In genomic region chr3:97291901-97292300, GRCh38 we compare ENCODE assay signal across 22 cellular contexts.
DNase-seq lines count a peak whose midpoint lies in the region; ATAC-seq and TF ChIP-seq lines count a peak whose summit lies in the region.
"Had no signal": no experiment of that assay in that cellular context is flagged by ENCODE, and none has a peak within 500 bp of the region (broad histone marks: within the 10 kb centered on the region; RNA-seq: fewer than 3 reads in every experiment).

No MANE protein-coding gene starts in this region.

- H2AK5ac ChIP-seq in H9 (ENCODE audit: insufficient read length, low read length) (no peak overlapping the region), trophoblast cell (ENCODE audit: low read length) (no peak overlapping the region)

- H2AFZ ChIP-seq in H9 (ENCODE audit: low read length) (no peak overlapping the region), trophoblast cell (ENCODE audit: insufficient read depth, low read length, poor library complexity) (no peak overlapping the region)
- H2AFZ ChIP-seq: parathyroid adenoma had no signal

- H2BK15ac ChIP-seq in H9 (ENCODE audit: low read depth, low read length), result no peak overlapping the region

- TF ChIP-seq CTCF in H9 (conservative IDR thresholded peaks at IDR 0.05), result no peak

- H3K4me1 ChIP-seq in H9 (ENCODE audit: insufficient read depth, low read length) (no peaks in the 10 kb centered on the region), trophoblast cell (ENCODE audit: control insufficient read depth in 1 of 2, insufficient read depth in 2 of 2, low read length in 2 of 2) (no peaks in the 10 kb centered on the region)
- no peaks in the 10 kb centered on the region for H3K4me1 ChIP-seq in CD8-positive, alpha-beta memory T cell (ENCODE audit: insufficient read depth, low read length)
- H3K4me1 ChIP-seq: gastrocnemius medialis, parathyroid adenoma, transverse colon had no signal

- H3K9ac ChIP-seq in H9 (ENCODE audit: extremely low read depth, insufficient read length, low read length), result no peak overlapping the region
- H3K9ac ChIP-seq in trophoblast cell (ENCODE audit: low read length), result no peak overlapping the region
- H3K9ac ChIP-seq: parathyroid adenoma had no signal

- H3K4me1 Mint-ChIP-seq in H9, result peaks cover 2 to 5% of the 10 kb centered on the region in 2 experiments; a peak in 2 of 4 replicates
- H3K4me1 Mint-ChIP-seq in CD8-positive, alpha-beta memory T cell, result no peaks in the 10 kb centered on the region
- H3K4me1 Mint-ChIP-seq: neural crest cell had no signal

- H4K5ac ChIP-seq in H9 (ENCODE audit: insufficient read length, low read depth, low read length), result no peak overlapping the region

- no peak overlapping the region for H3K4me3 Mint-ChIP-seq in H9
- H3K4me3 Mint-ChIP-seq in CD8-positive, alpha-beta memory T cell, result no peak overlapping the region
- H3K4me3 Mint-ChIP-seq: activated T-cell treated with anti-CD3 and anti-CD28 coated beads, Interleukin-2, amount 50 U/mL, for 24 hours; IgD-negative memory B cell; neural crest cell had no signal

- H3K27me3 ChIP-seq in H9 (ENCODE audit: insufficient read depth, low read length), result no peaks in the 10 kb centered on the region
- no peaks in the 10 kb centered on the region for H3K27me3 ChIP-seq in trophoblast cell (ENCODE audit: insufficient read depth, low read length)
- H3K27me3 ChIP-seq in CD8-positive, alpha-beta memory T cell (ENCODE audit: insufficient read depth, low read length, poor library complexity, severe bottlenecking), result no peaks in the 10 kb centered on the region
- H3K27me3 ChIP-seq: dorsolateral prefrontal cortex, gastrocnemius medialis, transverse colon had no signal

- no peak overlapping the region for H3K56ac ChIP-seq in H9 (ENCODE audit: insufficient read length, low read depth, low read length)

- H2BK5ac ChIP-seq in H9 (ENCODE audit: insufficient read length, low read length) (no peak overlapping the region), trophoblast cell (ENCODE audit: low read depth, low read length, poor library complexity) (no peak overlapping the region)

- no peak overlapping the region; a peak in 1 of 7 replicates for H3K27ac Mint-ChIP-seq in H9
- H3K27ac Mint-ChIP-seq in CD8-positive, alpha-beta memory T cell, result no peak overlapping the region
- H3K27ac Mint-ChIP-seq: activated T-cell treated with anti-CD3 and anti-CD28 coated beads, Interleukin-2, amount 50 U/mL, for 24 hours; IgD-negative memory B cell had no signal

- H3K23me2 ChIP-seq in H9 (ENCODE audit: insufficient read length, low read depth, low read length, poor library complexity, severe bottlenecking), result no peaks in the 10 kb centered on the region

- H3K79me1 ChIP-seq in H9 (ENCODE audit: insufficient read depth, low read depth, low read length, poor library complexity, severe bottlenecking), result no peaks in the 10 kb centered on the region
- no peaks in the 10 kb centered on the region for H3K79me1 ChIP-seq in trophoblast cell (ENCODE audit: low read length)

- peak overlapping the region; percentile 0 for H3K4me3 ChIP-seq in trophoblast cell (ENCODE audit: low read depth, low read length)
- H3K4me3 ChIP-seq in CD8-positive, alpha-beta memory T cell (ENCODE audit: low read length), result no peak overlapping the region
- H3K4me3 ChIP-seq: dorsolateral prefrontal cortex, gastrocnemius medialis, transverse colon had no signal

- H3K4ac ChIP-seq in H9 (ENCODE audit: low read depth, low read length) (no peak overlapping the region), trophoblast cell (ENCODE audit: low read depth, low read length) (no peak overlapping the region)

- H2BK20ac ChIP-seq in H9 (ENCODE audit: low read depth, low read length, poor library complexity, severe bottlenecking), result no peak overlapping the region

- no peak overlapping the region for H3T11ph ChIP-seq in H9 (ENCODE audit: low read length)

- H3K79me2 ChIP-seq in H9 (ENCODE audit: insufficient read depth, low read length) (no peaks in the 10 kb centered on the region), trophoblast cell (ENCODE audit: control insufficient read depth, insufficient read depth, low read length, poor library complexity) (no peaks in the 10 kb centered on the region)
- H3K79me2 ChIP-seq: parathyroid adenoma had no signal

- no peaks in the 10 kb centered on the region for H4K20me1 ChIP-seq in H9 (ENCODE audit: control insufficient read depth, insufficient read depth, insufficient read length)

- H3K36me3 ChIP-seq in trophoblast cell (ENCODE audit: control insufficient read depth in 1 of 2, insufficient read depth in 2 of 2, low read length in 2 of 2), result no peaks in the 10 kb centered on the region
- H3K36me3 ChIP-seq in CD8-positive, alpha-beta memory T cell (ENCODE audit: insufficient read depth, low read length), result no peaks in the 10 kb centered on the region
- H3K36me3 ChIP-seq: gastrocnemius medialis, transverse colon had no signal

- H3K27me3 Mint-ChIP-seq in H9 (ENCODE audit: low read depth), result no peaks in the 10 kb centered on the region; the same call in 1 of the 2 replicates
- H3K27me3 Mint-ChIP-seq in CD8-positive, alpha-beta memory T cell, result no peaks in the 10 kb centered on the region
- H3K27me3 Mint-ChIP-seq: activated T-cell treated with anti-CD3 and anti-CD28 coated beads, Interleukin-2, amount 50 U/mL, for 24 hours; IgD-negative memory B cell had no signal

- CTCF ChIA-PET in CD8-positive, alpha-beta memory T cell (lab: Charles Lee), result no interaction called here

- H2BK12ac ChIP-seq in H9 (ENCODE audit: insufficient read length, low read depth, low read length), result no peak overlapping the region
- H2BK12ac ChIP-seq in trophoblast cell (ENCODE audit: low read length), result no peak overlapping the region

- peaks cover 5% of the 10 kb centered on the region for H3K9me3 ChIP-seq in H9 (ENCODE audit: control insufficient read depth, low read depth, low read length)
- peaks cover 5% of the 10 kb centered on the region for H3K9me3 ChIP-seq in trophoblast cell (ENCODE audit: insufficient read depth, low read depth, low read length)
- no peaks in the 10 kb centered on the region for H3K9me3 ChIP-seq in CD8-positive, alpha-beta memory T cell (ENCODE audit: low read length)
- H3K9me3 ChIP-seq: gastrocnemius medialis, transverse colon had no signal

- peaks cover 0 to 41% (median 20%) of the 10 kb centered on the region in 3 experiments; a peak in 6 of 7 replicates for H3K36me3 Mint-ChIP-seq in H9 (ENCODE audit: insufficient read depth in 1 of 3, low read depth in 3 of 3)
- no peaks in the 10 kb centered on the region for H3K36me3 Mint-ChIP-seq in CD8-positive, alpha-beta memory T cell
- H3K36me3 Mint-ChIP-seq: IgD-negative memory B cell had no signal

- H4K91ac ChIP-seq in H9 (ENCODE audit: insufficient read length, low read depth, low read length), result no peak overlapping the region
- H4K91ac ChIP-seq in trophoblast cell (ENCODE audit: low read depth, low read length), result no peak overlapping the region

- ATAC-seq in HG02623 (IDR thresholded peaks at IDR 0.05; ENCODE audit: unreplicated experiment) (no peak), HG02884 (IDR thresholded peaks at IDR 0.05; ENCODE audit: unreplicated experiment) (no peak)
- ATAC-seq: gastrocnemius medialis, left cardiac atrium, right cardiac atrium had no signal

- DNase-seq in H9 (no peak), NCI-H1417 treated with DMSO at 0.1 percent for 48 hours (lab: John Stamatoyannopoulos, UW) (peak; percentile 54), NCI-H748 treated with DMSO at 0.1 percent for 48 hours (lab: John Stamatoyannopoulos, UW) (peak; percentile 42), trophoblast cell (no peak)
- no peak for DNase-seq in CD8-positive, alpha-beta memory T cell
- DNase-seq: activated CD4-positive, alpha-beta T cell treated with anti-CD3 and anti-CD28 coated beads for 4 hours; activated naive CD4-positive, alpha-beta T cell treated with Interleukin-2 at 50 U/mL for 16 hours; activated T-cell treated with anti-CD3 and anti-CD28 coated beads, Interleukin-2, amount 50 U/mL, for 24 hours; dorsolateral prefrontal cortex; gastrocnemius medialis; left cardiac atrium; OCI-M1; stimulated activated CD4-positive, alpha-beta T cell treated with anti-CD3 and anti-CD28 coated beads, Interleukin-2, amount 100 ng/mL, for 48 hours; transverse colon had no signal

- H2BK120ac ChIP-seq in H9 (ENCODE audit: low read depth, low read length, poor library complexity, severe bottlenecking), result no peak overlapping the region
- H2BK120ac ChIP-seq in trophoblast cell (ENCODE audit: insufficient read depth, low read length, poor library complexity), result no peak overlapping the region

- H3K27ac ChIP-seq in H9 (ENCODE audit: insufficient read length, low read depth, low read length), result no peak overlapping the region
- H3K27ac ChIP-seq in trophoblast cell (ENCODE audit: low read depth, low read length), result no peak overlapping the region
- H3K27ac ChIP-seq in CD8-positive, alpha-beta memory T cell (ENCODE audit: low read depth, low read length), result no peak overlapping the region
- H3K27ac ChIP-seq: C4-2B, dorsolateral prefrontal cortex, gastrocnemius medialis, parathyroid adenoma, transverse colon, VCaP had no signal

- H3K23ac ChIP-seq in H9 (ENCODE audit: insufficient read length, low read depth, low read length) (no peak overlapping the region), trophoblast cell (ENCODE audit: low read length) (no peak overlapping the region)

- no peak overlapping the region for H4K12ac ChIP-seq in trophoblast cell (ENCODE audit: low read depth, low read length)

- no CpG with 5 or more reads among the region's 13 CpGs for WGBS in H9 (ENCODE audit: extremely low coverage, insufficient read length, low lambda C conversion rate)
- WGBS in trophoblast cell (ENCODE audit: extremely low coverage, insufficient coverage, insufficient read length), result no CpG with 5 or more reads among the region's 13 CpGs

- H4K8ac ChIP-seq in H9 (replicated peaks; ENCODE audit: insufficient read length, low read depth, low read length), result no peak overlapping the region
- no peak overlapping the region for H4K8ac ChIP-seq in trophoblast cell (ENCODE audit: low read depth, low read length)

- H3K18ac ChIP-seq in H9 (ENCODE audit: insufficient read length, low read depth, low read length) (no peak overlapping the region), trophoblast cell (ENCODE audit: low read length) (no peak overlapping the region)

- H3K14ac ChIP-seq in H9 (ENCODE audit: insufficient read depth, low read length) (0 out of 2 replicates have a peak overlapping the region, but pooled peaks have one; percentile 24), trophoblast cell (ENCODE audit: low read length) (no peak overlapping the region)

- POLR2A ChIA-PET in CD8-positive, alpha-beta memory T cell (lab: Charles Lee), result no interaction called here

- peaks cover 23 to 24% of the 10 kb centered on the region in 2 experiments for H3K9me3 Mint-ChIP-seq in H9
- H3K9me3 Mint-ChIP-seq in CD8-positive, alpha-beta memory T cell, result peaks cover 4 to 27% (median 11%) of the 10 kb centered on the region in 5 donors

- H3K4me2 ChIP-seq in H9 (ENCODE audit: insufficient read depth, insufficient read length, low read length) (no peak overlapping the region), trophoblast cell (ENCODE audit: low read length) (no peak overlapping the region)

Comparison
In these comparisons a context has a peak if more than half of its experiments do, and no peak if none do; other contexts are left out.
1. DNase-seq: peak in NCI-H1417 treated with DMSO at 0.1 percent for 48 hours (single experiment) and NCI-H748 treated with DMSO at 0.1 percent for 48 hours (single experiment); none in H9 (single experiment), trophoblast cell (0 of 2) and CD8-positive, alpha-beta memory T cell (0 of 5).